Comparison of ENCODE assay signal across 1 cellular context in genomic region chr20:63706852-63707557, GRCh38.
TF ChIP-seq lines count a peak whose summit lies in the region.

No MANE protein-coding gene starts in this region.

TF ChIP-seq in K562, 482 proteins besides CTCF, POLR2A, EP300 and RAD21 (continued from another document and continues in another):
- no peak for TF ChIP-seq ELK3 (CRISPR knock-in tag; IDR thresholded peaks at IDR 0.05)
- TF ChIP-seq EP400 (IDR thresholded peaks at IDR 0.05): no peak; the same call in 1 of the 2 replicates
- TF ChIP-seq SIN3B (IDR thresholded peaks at IDR 0.05; ENCODE audit: low read depth): peak; percentile 32; the same call in 1 of the 2 replicates
- TF ChIP-seq ELF2 (CRISPR knock-in tag; IDR thresholded peaks at IDR 0.05): no peak
- peak; percentile 14 for TF ChIP-seq ARID4B (CRISPR knock-in tag; IDR thresholded peaks at IDR 0.05)
- no peak for TF ChIP-seq BCL6 (CRISPR knock-in tag; IDR thresholded peaks at IDR 0.05)
- no peak for TF ChIP-seq AFF1 (IDR thresholded peaks at IDR 0.05; ENCODE audit: low read depth in 1 of 2, partially characterized antibody in 2 of 2)
- TF ChIP-seq ZFX (CRISPR knock-in tag; IDR thresholded peaks at IDR 0.05): no peak
- no peak for TF ChIP-seq USF1 (CRISPR knock-in tag; IDR thresholded peaks at IDR 0.05)
- no peak for TF ChIP-seq ZNF318 (IDR thresholded peaks at IDR 0.05; ENCODE audit: borderline replicate concordance in 1 of 2, low read depth in 1 of 2)
- no peak for TF ChIP-seq RREB1 (CRISPR knock-in tag; IDR thresholded peaks at IDR 0.05)
- TF ChIP-seq EGR1 (conservative IDR thresholded peaks at IDR 0.05): peak; percentile 33; the same call in 1 of the 2 replicates
- no peak for TF ChIP-seq STAT5A (IDR thresholded peaks at IDR 0.05; ENCODE audit: borderline replicate concordance, low read length)
- no peak for TF ChIP-seq ZBTB2 (IDR thresholded peaks at IDR 0.05)
- no peak for TF ChIP-seq PHB2 (IDR thresholded peaks at IDR 0.05; ENCODE audit: low read depth)
- TF ChIP-seq MTA2 (IDR thresholded peaks at IDR 0.05; ENCODE audit: low read depth): no peak
- no peak for TF ChIP-seq THRA (IDR thresholded peaks at IDR 0.05)
- no peak for TF ChIP-seq SRSF9 (IDR thresholded peaks at IDR 0.05; ENCODE audit: borderline replicate concordance, low read depth, low read length)
- 0 out of 2 replicates have a peak, but pooled peaks have one; percentile 22 for TF ChIP-seq ZC3H11A (IDR thresholded peaks at IDR 0.05; ENCODE audit: low read depth, low read length)
- TF ChIP-seq NR3C1 (CRISPR knock-in tag; IDR thresholded peaks at IDR 0.05): no peak
